ENCODE assay signal across 10 cellular contexts in genomic region chr15:89680282-89680873, GRCh38. TPM values are rescaled to one million over a fixed set of nuclear protein-coding genes. Genes with fewer than 3 reads are reported as not detected.
DNase-seq lines count a peak whose midpoint lies in the region; ATAC-seq and TF ChIP-seq lines count a peak whose summit lies in the region.
"Had no signal": no experiment of that assay in that cellular context is flagged by ENCODE, and none has a peak within 500 bp of the region (broad histone marks: within the 10 kb centered on the region; RNA-seq: fewer than 3 reads in every experiment).

No MANE protein-coding gene starts in this region.

- H3K4me1 Mint-ChIP-seq in nephron = peaks cover 31% of the 10 kb centered on the region
- H3K4me1 Mint-ChIP-seq in CD14-positive monocyte = no peaks in the 10 kb centered on the region
- H3K4me1 Mint-ChIP-seq in effector memory CD8-positive, alpha-beta T cell (ENCODE audit: low read depth in 2 of 2) = no peaks in the 10 kb centered on the region

- no peaks in the 10 kb centered on the region for H3K27me3 ChIP-seq in esophagus squamous epithelium
- H3K27me3 ChIP-seq in smooth muscle cell (ENCODE audit: low read depth) = no peaks in the 10 kb centered on the region

- no peaks in the 10 kb centered on the region for H4K20me1 ChIP-seq in smooth muscle cell (ENCODE audit: low read depth)

- TF ChIP-seq POLR2A in esophagus squamous epithelium (IDR thresholded peaks at IDR 0.05) = no peak

- H3K27ac Mint-ChIP-seq in nephron (peak overlapping the region; percentile 7 to 71 (median 47)), CD14-positive monocyte (peak overlapping the region in 1 of 7 donors; percentile 29)
- no peak overlapping the region for H3K27ac Mint-ChIP-seq in effector memory CD8-positive, alpha-beta T cell

- intact Hi-C loops in esophagus squamous epithelium (cut with DNase I) = no loop called here
- intact Hi-C loops in CD14-positive monocyte (cut with micrococcal nuclease) = no loop called here

- TF ChIP-seq CTCF in esophagus squamous epithelium (IDR thresholded peaks at IDR 0.05) (no peak), nephron (IDR thresholded peaks at IDR 0.05; ENCODE audit: unreplicated experiment in 3 of 3) (no peak), CD14-positive monocyte (IDR thresholded peaks at IDR 0.05) (no peak), smooth muscle cell (IDR thresholded peaks at IDR 0.05; ENCODE audit: borderline replicate concordance, insufficient read depth, poor library complexity, severe bottlenecking) (no peak)

- no peaks in the 10 kb centered on the region for H3K27me3 Mint-ChIP-seq in nephron (ENCODE audit: low read depth)
- peaks cover 0 to 2% (median 2%) of the 10 kb centered on the region in 3 donors for H3K27me3 Mint-ChIP-seq in CD14-positive monocyte (ENCODE audit: low read depth in 3 of 3)
- H3K27me3 Mint-ChIP-seq in effector memory CD8-positive, alpha-beta T cell = no peaks in the 10 kb centered on the region

- ATAC-seq in GM18498 (IDR thresholded peaks at IDR 0.05; ENCODE audit: unreplicated experiment) = no peak
- ATAC-seq in effector memory CD8-positive, alpha-beta T cell (replicated peaks) = no peak

- H3K9me3 Mint-ChIP-seq in nephron (no peaks in the 10 kb centered on the region), CD14-positive monocyte (no peaks in the 10 kb centered on the region)
- H3K9me3 Mint-ChIP-seq in effector memory CD8-positive, alpha-beta T cell = no peaks in the 10 kb centered on the region

- H3K9me3 ChIP-seq in esophagus squamous epithelium (no peaks in the 10 kb centered on the region), smooth muscle cell (replicated peaks; ENCODE audit: low read depth) (no peaks in the 10 kb centered on the region)

- H3K79me2 ChIP-seq in smooth muscle cell (ENCODE audit: low read depth) = no peaks in the 10 kb centered on the region

- H3K4me2 ChIP-seq in smooth muscle cell = no peak overlapping the region

- H2AFZ ChIP-seq in smooth muscle cell (ENCODE audit: low read depth) = no peak overlapping the region

- H3K27ac ChIP-seq in esophagus squamous epithelium = peak overlapping the region in 3 of 4 donors; percentile 55 to 83 (median 56)
- no peak overlapping the region for H3K27ac ChIP-seq in smooth muscle cell (ENCODE audit: low read depth)

- H3K4me3 Mint-ChIP-seq in nephron (peak overlapping the region in 1 of 3 experiments; percentile 30), CD14-positive monocyte (no peak overlapping the region)
- no peak overlapping the region for H3K4me3 Mint-ChIP-seq in effector memory CD8-positive, alpha-beta T cell

- peaks cover 6 to 18% (median 11%) of the 10 kb centered on the region in 3 donors for H3K4me1 ChIP-seq in esophagus squamous epithelium
- no peaks in the 10 kb centered on the region for H3K4me1 ChIP-seq in smooth muscle cell (ENCODE audit: low read depth)

- no peaks in the 10 kb centered on the region for H3F3A ChIP-seq in smooth muscle cell (ENCODE audit: low read depth)

- peak overlapping the region in 1 of 4 donors; percentile 0 for H3K4me3 ChIP-seq in esophagus squamous epithelium
- no peak overlapping the region for H3K4me3 ChIP-seq in smooth muscle cell

- H3K9ac ChIP-seq in smooth muscle cell (ENCODE audit: low read depth) = no peak overlapping the region

- 35 to 39% methylated on average over 5 of the region's 5 CpGs for WGBS in esophagus squamous epithelium, 2 donors
- 95% methylated on average over 5 of the region's 5 CpGs for WGBS in smooth muscle cell (ENCODE audit: low lambda C conversion rate)

- H3K36me3 ChIP-seq in esophagus squamous epithelium = peaks cover 0 to 24% (median 0%) of the 10 kb centered on the region in 3 donors
- no peaks in the 10 kb centered on the region for H3K36me3 ChIP-seq in smooth muscle cell (ENCODE audit: low read depth)

- peaks cover 15% of the 10 kb centered on the region for H3K36me3 Mint-ChIP-seq in nephron (ENCODE audit: low read depth)
- H3K36me3 Mint-ChIP-seq in CD14-positive monocyte = peaks cover under 1 to 6% of the 10 kb centered on the region in 2 donors
- no peaks in the 10 kb centered on the region for H3K36me3 Mint-ChIP-seq in effector memory CD8-positive, alpha-beta T cell (ENCODE audit: insufficient read depth)

- peak; percentile 63 for DNase-seq in AG08396 (ENCODE audit: low spot score)
- peak; percentile 49 for DNase-seq in NCI-H774 (lab: John Stamatoyannopoulos, UW)
- DNase-seq in esophagus squamous epithelium (lab: John Stamatoyannopoulos, UW) = no peak
- DNase-seq in CD14-positive monocyte (ENCODE audit: low spot score) = no peak
- no peak for DNase-seq in effector memory CD8-positive, alpha-beta T cell
- DNase-seq in smooth muscle cell (lab: John Stamatoyannopoulos, UW; ENCODE audit: unreplicated experiment) = no peak
- DNase-seq: NCI-H2107; stimulated activated CD4-positive, alpha-beta T cell treated with anti-CD3 and anti-CD28 coated beads, Interleukin-4, amount 100 ng/mL, for 4 hours had no signal

RNA-seq across cellular contexts. Expression of gene PLIN1, which starts 1.2 kb away (rescaled TPM):
- total RNA-seq in esophagus squamous epithelium (1 to 10 TPM in 2 of 4 donors, under 1 TPM in 2; 0.26 to 3.6 (median 0.91) TPM), smooth muscle cell (0.04 and 0.13 TPM in 2 replicates)
- polyA plus RNA-seq in CD14-positive monocyte (not detected), smooth muscle cell (0.66 TPM in 1 of 2 replicates, not detected in the other)

RNA-seq across cellular contexts. Expression of gene PEX11A, which starts 10.2 kb away (rescaled TPM):
- total RNA-seq in esophagus squamous epithelium (1 to 10 TPM; 3.1 to 6.7 (median 5.6) TPM), smooth muscle cell (4.7 and 9.0 TPM in 2 replicates)
- polyA plus RNA-seq in CD14-positive monocyte (under 1 TPM; 0.72 to 0.75 TPM), smooth muscle cell (3.8 and 5.6 TPM in 2 replicates)

RNA-seq across cellular contexts. Expression of gene WDR93, which starts 10.2 kb away (rescaled TPM):
- total RNA-seq in esophagus squamous epithelium (not detected), smooth muscle cell (0.13 TPM in 1 of 2 replicates, not detected in the other)
- polyA plus RNA-seq in CD14-positive monocyte (not detected), smooth muscle cell (0.80 TPM in 1 of 2 replicates, not detected in the other)

RNA-seq across cellular contexts. Expression of gene KIF7, which starts 25.1 kb away (rescaled TPM):
- total RNA-seq in esophagus squamous epithelium = 1 to 10 TPM in 1 of 4 donors, under 1 TPM in 3; 0.35 to 3.4 (median 0.54) TPM
- polyA plus RNA-seq in CD14-positive monocyte = not detected
- 4.8 and 7.6 TPM in 2 replicates for total RNA-seq in smooth muscle cell
- 7.4 and 7.6 TPM in 2 replicates for polyA plus RNA-seq in smooth muscle cell

Comparison
In these comparisons a context has a peak if more than half of its experiments do, and no peak if none do; other contexts are left out.
1. DNase-seq: peak in AG08396 (single experiment) and NCI-H774 (single experiment); none in esophagus squamous epithelium (single experiment), CD14-positive monocyte (single experiment), effector memory CD8-positive, alpha-beta T cell (0 of 3) and smooth muscle cell (single experiment).
2. H3K27ac Mint-ChIP-seq: peak in nephron (3 of 3); none in effector memory CD8-positive, alpha-beta T cell (0 of 2).